Comparison of ENCODE assay signal across 1 cellular context in the genomic region with DNA sequence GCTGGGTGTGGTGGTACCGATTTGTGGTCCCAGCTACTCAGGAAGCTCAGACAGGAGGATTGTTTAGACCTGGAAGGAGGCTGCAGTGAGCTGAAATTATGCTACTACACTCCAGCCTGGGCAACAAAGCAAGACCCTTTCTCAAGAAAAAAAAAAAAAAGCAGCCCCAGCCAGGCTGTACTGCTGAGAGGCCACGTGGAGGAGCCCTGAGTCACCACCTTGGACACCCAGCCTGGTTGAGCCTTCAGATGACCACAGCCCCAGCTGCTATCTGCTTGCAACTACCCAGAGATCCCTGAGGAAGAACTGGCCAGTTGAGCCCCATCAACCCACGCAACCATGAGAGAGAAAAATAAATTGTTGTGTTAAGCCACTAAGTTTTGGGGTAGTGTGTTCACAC.
TF ChIP-seq lines count a peak whose summit lies in the region.

No MANE protein-coding gene starts in this region.

TF ChIP-seq in K562, 482 proteins besides CTCF, POLR2A, EP300 and RAD21 (continues in another document):
- no peak for TF ChIP-seq ZNF347 (CRISPR knock-in tag; IDR thresholded peaks at IDR 0.05; ENCODE audit: low read depth)
- no peak for TF ChIP-seq MTA3 (IDR thresholded peaks at IDR 0.05; ENCODE audit: borderline replicate concordance)
- no peak for TF ChIP-seq HLTF (IDR thresholded peaks at IDR 0.05)
- no peak for TF ChIP-seq MAFK (IDR thresholded peaks at IDR 0.05; ENCODE audit: low read length)
- TF ChIP-seq, protein P1, sequence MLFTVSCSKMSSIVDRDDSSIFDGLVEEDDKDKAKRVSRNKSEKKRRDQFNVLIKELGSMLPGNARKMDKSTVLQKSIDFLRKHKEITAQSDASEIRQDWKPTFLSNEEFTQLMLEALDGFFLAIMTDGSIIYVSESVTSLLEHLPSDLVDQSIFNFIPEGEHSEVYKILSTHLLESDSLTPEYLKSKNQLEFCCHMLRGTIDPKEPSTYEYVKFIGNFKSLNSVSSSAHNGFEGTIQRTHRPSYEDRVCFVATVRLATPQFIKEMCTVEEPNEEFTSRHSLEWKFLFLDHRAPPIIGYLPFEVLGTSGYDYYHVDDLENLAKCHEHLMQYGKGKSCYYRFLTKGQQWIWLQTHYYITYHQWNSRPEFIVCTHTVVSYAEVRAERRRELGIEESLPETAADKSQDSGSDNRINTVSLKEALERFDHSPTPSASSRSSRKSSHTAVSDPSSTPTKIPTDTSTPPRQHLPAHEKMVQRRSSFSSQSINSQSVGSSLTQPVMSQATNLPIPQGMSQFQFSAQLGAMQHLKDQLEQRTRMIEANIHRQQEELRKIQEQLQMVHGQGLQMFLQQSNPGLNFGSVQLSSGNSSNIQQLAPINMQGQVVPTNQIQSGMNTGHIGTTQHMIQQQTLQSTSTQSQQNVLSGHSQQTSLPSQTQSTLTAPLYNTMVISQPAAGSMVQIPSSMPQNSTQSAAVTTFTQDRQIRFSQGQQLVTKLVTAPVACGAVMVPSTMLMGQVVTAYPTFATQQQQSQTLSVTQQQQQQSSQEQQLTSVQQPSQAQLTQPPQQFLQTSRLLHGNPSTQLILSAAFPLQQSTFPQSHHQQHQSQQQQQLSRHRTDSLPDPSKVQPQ (CRISPR knock-in tag; IDR thresholded peaks at IDR 0.05; ENCODE audit: borderline replicate concordance), result no peak
- TF ChIP-seq CREM (IDR thresholded peaks at IDR 0.05; ENCODE audit: low read depth), result 0 out of 2 replicates have a peak, but pooled peaks have one; percentile 15
- peak; percentile 44; the same call in 1 of the 2 replicates for TF ChIP-seq GABPB1 (CRISPR knock-in tag; IDR thresholded peaks at IDR 0.05)
- TF ChIP-seq SMAD2 (IDR thresholded peaks at IDR 0.05; ENCODE audit: low read depth, low read length), result no peak
- TF ChIP-seq, protein P2, sequence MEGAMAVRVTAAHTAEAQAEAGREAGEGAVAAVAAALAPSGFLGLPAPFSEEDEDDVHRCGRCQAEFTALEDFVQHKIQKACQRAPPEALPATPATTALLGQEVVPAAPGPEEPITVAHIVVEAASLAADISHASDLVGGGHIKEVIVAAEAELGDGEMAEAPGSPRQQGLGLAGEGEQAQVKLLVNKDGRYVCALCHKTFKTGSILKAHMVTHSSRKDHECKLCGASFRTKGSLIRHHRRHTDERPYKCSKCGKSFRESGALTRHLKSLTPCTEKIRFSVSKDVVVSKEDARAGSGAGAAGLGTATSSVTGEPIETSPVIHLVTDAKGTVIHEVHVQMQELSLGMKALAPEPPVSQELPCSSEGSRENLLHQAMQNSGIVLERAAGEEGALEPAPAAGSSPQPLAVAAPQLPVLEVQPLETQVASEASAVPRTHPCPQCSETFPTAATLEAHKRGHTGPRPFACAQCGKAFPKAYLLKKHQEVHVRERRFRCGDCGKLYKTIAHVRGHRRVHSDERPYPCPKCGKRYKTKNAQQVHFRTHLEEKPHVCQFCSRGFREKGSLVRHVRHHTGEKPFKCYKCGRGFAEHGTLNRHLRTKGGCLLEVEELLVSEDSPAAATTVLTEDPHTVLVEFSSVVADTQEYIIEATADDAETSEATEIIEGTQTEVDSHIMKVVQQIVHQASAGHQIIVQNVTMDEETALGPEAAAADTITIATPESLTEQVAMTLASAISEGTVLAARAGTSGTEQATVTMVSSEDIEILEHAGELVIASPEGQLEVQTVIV (CRISPR knock-in tag; IDR thresholded peaks at IDR 0.05; ENCODE audit: borderline replicate concordance), result no peak
- TF ChIP-seq PHTF2 (CRISPR knock-in tag; IDR thresholded peaks at IDR 0.05), result no peak
- no peak for TF ChIP-seq RFX5 (IDR thresholded peaks at IDR 0.05; ENCODE audit: low read depth, low read length)
- no peak for TF ChIP-seq DPF2 (IDR thresholded peaks at IDR 0.05)
- TF ChIP-seq JUND (IDR thresholded peaks at IDR 0.05; ENCODE audit: borderline replicate concordance, low read depth, low read length), result peak; percentile 67
- TF ChIP-seq JUND (tag; IDR thresholded peaks at IDR 0.05; ENCODE audit: borderline replicate concordance, low read depth, low read length), result peak; percentile 64; the same call in 1 of the 3 replicates
- TF ChIP-seq ZNF766 (CRISPR knock-in tag; conservative IDR thresholded peaks at IDR 0.05), result no peak; the same call in 1 of the 2 replicates
- TF ChIP-seq ARID2 (IDR thresholded peaks at IDR 0.05), result no peak
- peak; percentile 22; the same call in 1 of the 2 replicates for TF ChIP-seq ZBTB17 (CRISPR knock-in tag; IDR thresholded peaks at IDR 0.05)
- TF ChIP-seq CBFA2T3 (IDR thresholded peaks at IDR 0.05), result no peak
- no peak for TF ChIP-seq ELF4 (CRISPR knock-in tag; IDR thresholded peaks at IDR 0.05)
- 0 out of 2 replicates have a peak, but pooled peaks have one; percentile 9 for TF ChIP-seq SMC3 (conservative IDR thresholded peaks at IDR 0.05; ENCODE audit: insufficient read depth, low read depth, low read length)
- no peak for TF ChIP-seq BRD9 (IDR thresholded peaks at IDR 0.05; ENCODE audit: low read depth, partially characterized antibody)
- no peak for TF ChIP-seq KAT7 (CRISPR knock-in tag; IDR thresholded peaks at IDR 0.05; ENCODE audit: borderline replicate concordance)
- no peak for TF ChIP-seq ZNF780A (CRISPR knock-in tag; IDR thresholded peaks at IDR 0.05)
- TF ChIP-seq IRF2 (CRISPR knock-in tag; IDR thresholded peaks at IDR 0.05), result no peak
- TF ChIP-seq, protein P3, sequence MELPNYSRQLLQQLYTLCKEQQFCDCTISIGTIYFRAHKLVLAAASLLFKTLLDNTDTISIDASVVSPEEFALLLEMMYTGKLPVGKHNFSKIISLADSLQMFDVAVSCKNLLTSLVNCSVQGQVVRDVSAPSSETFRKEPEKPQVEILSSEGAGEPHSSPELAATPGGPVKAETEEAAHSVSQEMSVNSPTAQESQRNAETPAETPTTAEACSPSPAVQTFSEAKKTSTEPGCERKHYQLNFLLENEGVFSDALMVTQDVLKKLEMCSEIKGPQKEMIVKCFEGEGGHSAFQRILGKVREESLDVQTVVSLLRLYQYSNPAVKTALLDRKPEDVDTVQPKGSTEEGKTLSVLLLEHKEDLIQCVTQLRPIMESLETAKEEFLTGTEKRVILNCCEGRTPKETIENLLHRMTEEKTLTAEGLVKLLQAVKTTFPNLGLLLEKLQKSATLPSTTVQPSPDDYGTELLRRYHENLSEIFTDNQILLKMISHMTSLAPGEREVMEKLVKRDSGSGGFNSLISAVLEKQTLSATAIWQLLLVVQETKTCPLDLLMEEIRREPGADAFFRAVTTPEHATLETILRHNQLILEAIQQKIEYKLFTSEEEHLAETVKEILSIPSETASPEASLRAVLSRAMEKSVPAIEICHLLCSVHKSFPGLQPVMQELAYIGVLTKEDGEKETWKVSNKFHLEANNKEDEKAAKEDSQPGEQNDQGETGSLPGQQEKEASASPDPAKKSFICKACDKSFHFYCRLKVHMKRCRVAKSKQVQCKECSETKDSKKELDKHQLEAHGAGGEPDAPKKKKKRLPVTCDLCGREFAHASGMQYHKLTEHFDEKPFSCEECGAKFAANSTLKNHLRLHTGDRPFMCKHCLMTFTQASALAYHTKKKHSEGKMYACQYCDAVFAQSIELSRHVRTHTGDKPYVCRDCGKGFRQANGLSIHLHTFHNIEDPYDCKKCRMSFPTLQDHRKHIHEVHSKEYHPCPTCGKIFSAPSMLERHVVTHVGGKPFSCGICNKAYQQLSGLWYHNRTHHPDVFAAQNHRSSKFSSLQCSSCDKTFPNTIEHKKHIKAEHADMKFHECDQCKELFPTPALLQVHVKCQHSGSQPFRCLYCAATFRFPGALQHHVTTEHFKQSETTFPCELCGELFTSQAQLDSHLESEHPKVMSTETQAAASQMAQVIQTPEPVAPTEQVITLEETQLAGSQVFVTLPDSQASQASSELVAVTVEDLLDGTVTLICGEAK (IDR thresholded peaks at IDR 0.05), result no peak
- TF ChIP-seq, protein P3 (CRISPR knock-in tag; IDR thresholded peaks at IDR 0.05), result no peak
- TF ChIP-seq, protein P4, sequence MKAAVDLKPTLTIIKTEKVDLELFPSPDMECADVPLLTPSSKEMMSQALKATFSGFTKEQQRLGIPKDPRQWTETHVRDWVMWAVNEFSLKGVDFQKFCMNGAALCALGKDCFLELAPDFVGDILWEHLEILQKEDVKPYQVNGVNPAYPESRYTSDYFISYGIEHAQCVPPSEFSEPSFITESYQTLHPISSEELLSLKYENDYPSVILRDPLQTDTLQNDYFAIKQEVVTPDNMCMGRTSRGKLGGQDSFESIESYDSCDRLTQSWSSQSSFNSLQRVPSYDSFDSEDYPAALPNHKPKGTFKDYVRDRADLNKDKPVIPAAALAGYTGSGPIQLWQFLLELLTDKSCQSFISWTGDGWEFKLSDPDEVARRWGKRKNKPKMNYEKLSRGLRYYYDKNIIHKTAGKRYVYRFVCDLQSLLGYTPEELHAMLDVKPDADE (conservative IDR thresholded peaks at IDR 0.05; ENCODE audit: control insufficient read depth, low read depth, low read length), result no peak
- peak; percentile 74 for TF ChIP-seq MYC (IDR thresholded peaks at IDR 0.05; ENCODE audit: low read depth, low read length)
- TF ChIP-seq MYC (CRISPR knock-in tag; IDR thresholded peaks at IDR 0.05; ENCODE audit: borderline replicate concordance, low read depth), result no peak
- TF ChIP-seq BACH1 (tag; IDR thresholded peaks at IDR 0.05), result peak; percentile 15; the same call in 1 of the 2 replicates
- TF ChIP-seq RBM14 (IDR thresholded peaks at IDR 0.05; ENCODE audit: borderline replicate concordance, insufficient read depth, low read depth, low read length), result no peak
- no peak for TF ChIP-seq ZNF184 (CRISPR knock-in tag; IDR thresholded peaks at IDR 0.05)
- TF ChIP-seq ZNF143 (CRISPR knock-in tag; IDR thresholded peaks at IDR 0.05), result peak; percentile 53; the same call in 1 of the 2 replicates
- TF ChIP-seq, protein P5, sequence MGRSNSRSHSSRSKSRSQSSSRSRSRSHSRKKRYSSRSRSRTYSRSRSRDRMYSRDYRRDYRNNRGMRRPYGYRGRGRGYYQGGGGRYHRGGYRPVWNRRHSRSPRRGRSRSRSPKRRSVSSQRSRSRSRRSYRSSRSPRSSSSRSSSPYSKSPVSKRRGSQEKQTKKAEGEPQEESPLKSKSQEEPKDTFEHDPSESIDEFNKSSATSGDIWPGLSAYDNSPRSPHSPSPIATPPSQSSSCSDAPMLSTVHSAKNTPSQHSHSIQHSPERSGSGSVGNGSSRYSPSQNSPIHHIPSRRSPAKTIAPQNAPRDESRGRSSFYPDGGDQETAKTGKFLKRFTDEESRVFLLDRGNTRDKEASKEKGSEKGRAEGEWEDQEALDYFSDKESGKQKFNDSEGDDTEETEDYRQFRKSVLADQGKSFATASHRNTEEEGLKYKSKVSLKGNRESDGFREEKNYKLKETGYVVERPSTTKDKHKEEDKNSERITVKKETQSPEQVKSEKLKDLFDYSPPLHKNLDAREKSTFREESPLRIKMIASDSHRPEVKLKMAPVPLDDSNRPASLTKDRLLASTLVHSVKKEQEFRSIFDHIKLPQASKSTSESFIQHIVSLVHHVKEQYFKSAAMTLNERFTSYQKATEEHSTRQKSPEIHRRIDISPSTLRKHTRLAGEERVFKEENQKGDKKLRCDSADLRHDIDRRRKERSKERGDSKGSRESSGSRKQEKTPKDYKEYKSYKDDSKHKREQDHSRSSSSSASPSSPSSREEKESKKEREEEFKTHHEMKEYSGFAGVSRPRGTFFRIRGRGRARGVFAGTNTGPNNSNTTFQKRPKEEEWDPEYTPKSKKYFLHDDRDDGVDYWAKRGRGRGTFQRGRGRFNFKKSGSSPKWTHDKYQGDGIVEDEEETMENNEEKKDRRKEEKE (IDR thresholded peaks at IDR 0.05; ENCODE audit: borderline replicate concordance in 1 of 2, control insufficient read depth in 1 of 2, low read depth in 2 of 2, low read length in 1 of 2), result no peak
- no peak for TF ChIP-seq BDP1 (IDR thresholded peaks at IDR 0.05; ENCODE audit: insufficient read depth, insufficient read length)
- TF ChIP-seq TBP (optimal IDR thresholded peaks at IDR 0.05; ENCODE audit: low read depth, low read length), result no peak
- no peak for TF ChIP-seq GABPA (tag; conservative IDR thresholded peaks at IDR 0.05; ENCODE audit: low read depth)
- TF ChIP-seq, protein P6, sequence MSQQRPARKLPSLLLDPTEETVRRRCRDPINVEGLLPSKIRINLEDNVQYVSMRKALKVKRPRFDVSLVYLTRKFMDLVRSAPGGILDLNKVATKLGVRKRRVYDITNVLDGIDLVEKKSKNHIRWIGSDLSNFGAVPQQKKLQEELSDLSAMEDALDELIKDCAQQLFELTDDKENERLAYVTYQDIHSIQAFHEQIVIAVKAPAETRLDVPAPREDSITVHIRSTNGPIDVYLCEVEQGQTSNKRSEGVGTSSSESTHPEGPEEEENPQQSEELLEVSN (IDR thresholded peaks at IDR 0.05; ENCODE audit: borderline replicate concordance in 1 of 2, extremely low read depth in 1 of 2, insufficient read depth in 1 of 2, insufficient read length in 1 of 2, low read depth in 1 of 2, low read length in 1 of 2, poor library complexity in 1 of 2, severe bottlenecking in 1 of 2), result no peak
- TF ChIP-seq ZNF121 (CRISPR knock-in tag; conservative IDR thresholded peaks at IDR 0.05), result peak; percentile 94
- TF ChIP-seq KLF13 (tag; IDR thresholded peaks at IDR 0.05; ENCODE audit: borderline replicate concordance, low read depth), result no peak
- TF ChIP-seq RCOR1 (IDR thresholded peaks at IDR 0.05; ENCODE audit: borderline replicate concordance in 1 of 2, low read depth in 2 of 2, low read length in 2 of 2), result peak in 1 of 2 experiments; percentile 26; a peak in 1 of 4 replicates
- no peak for TF ChIP-seq RBM34 (IDR thresholded peaks at IDR 0.05; ENCODE audit: borderline replicate concordance, insufficient read depth, low read length)
- peak; percentile 24; the same call in 1 of the 2 replicates for TF ChIP-seq L3MBTL2 (IDR thresholded peaks at IDR 0.05)
